24 cellular contexts compared by ENCODE assay signal in the genomic region with DNA sequence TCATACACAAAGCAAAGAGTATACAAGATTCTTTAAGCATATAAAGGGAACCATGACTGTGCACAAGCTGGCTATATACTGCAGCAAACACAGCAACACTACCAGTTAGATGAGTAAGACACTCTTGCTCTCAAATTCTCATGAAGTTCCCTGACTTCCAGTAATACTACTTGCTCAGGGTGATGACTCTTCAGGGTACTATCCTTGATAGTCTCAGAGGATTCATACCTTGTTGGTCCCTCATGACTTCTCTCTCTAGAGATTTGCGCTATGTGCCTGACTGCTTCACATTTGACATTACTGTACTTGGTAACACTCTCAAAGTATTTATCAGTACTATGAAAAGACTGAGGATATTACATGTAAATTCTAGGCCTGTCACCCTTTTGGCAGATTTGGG.
"Had no signal": no experiment of that assay in that cellular context is flagged by ENCODE, and none has a peak within 500 bp of the region (broad histone marks: within the 10 kb centered on the region; RNA-seq: fewer than 3 reads in every experiment).

No MANE protein-coding gene starts in this region.

- H3K4me3 ChIP-seq: ascending aorta, coronary artery, dorsolateral prefrontal cortex, gastrocnemius medialis, testis, transverse colon had no signal

- H3K36me3 Mint-ChIP-seq: activated CD8-positive, alpha-beta memory T cell treated with anti-CD3 and anti-CD28 coated beads, Interleukin-2, amount 10 ng/mL, durations not matched to agents 7 days and 5 days; activated naive CD4-positive, alpha-beta T cell treated with anti-CD3 and anti-CD28 coated beads, Interleukin-2, amount 50 U/mL, for 72 hours; brain had no signal

- H3K36me3 ChIP-seq: ascending aorta, gastrocnemius medialis, transverse colon had no signal

- H3K27me3 Mint-ChIP-seq: activated B cell treated with CpG ODN at 0.5 μM for 24 hours; activated CD8-positive, alpha-beta memory T cell treated with anti-CD3 and anti-CD28 coated beads, Interleukin-2, amount 10 ng/mL, durations not matched to agents 7 days and 5 days; brain; T-helper 17 cell had no signal

- H3K27ac Mint-ChIP-seq: activated B cell treated with CpG ODN at 0.5 μM for 24 hours; activated CD8-positive, alpha-beta memory T cell treated with anti-CD3 and anti-CD28 coated beads, Interleukin-2, amount 10 ng/mL, durations not matched to agents 7 days and 5 days; activated CD8-positive, alpha-beta T cell treated with anti-CD3 and anti-CD28 coated beads, Interleukin-2, amount 10 ng/mL, durations not matched to agents 7 days and 5 days; activated naive CD4-positive, alpha-beta T cell treated with anti-CD3 and anti-CD28 coated beads, Interleukin-2, amount 50 U/mL, for 72 hours; brain; nephron; T-helper 17 cell had no signal

- H3K27me3 ChIP-seq: ascending aorta, dorsolateral prefrontal cortex, gastrocnemius medialis, testis, transverse colon had no signal

- H3K9me3 Mint-ChIP-seq: activated B cell treated with CpG ODN at 0.5 μM for 24 hours; activated naive CD4-positive, alpha-beta T cell treated with anti-CD3 and anti-CD28 coated beads, Interleukin-2, amount 50 U/mL, for 72 hours; brain; nephron had no signal

- H3K4me3 Mint-ChIP-seq: activated B cell treated with CpG ODN at 0.5 μM for 24 hours; activated CD8-positive, alpha-beta memory T cell treated with anti-CD3 and anti-CD28 coated beads, Interleukin-2, amount 10 ng/mL, durations not matched to agents 7 days and 5 days; activated CD8-positive, alpha-beta T cell treated with anti-CD3 and anti-CD28 coated beads, Interleukin-2, amount 10 ng/mL, durations not matched to agents 7 days and 5 days; brain; nephron; T-helper 17 cell had no signal

- H3K9me3 ChIP-seq: ascending aorta, gastrocnemius medialis, testis, transverse colon had no signal

- H3K4me1 Mint-ChIP-seq: activated B cell treated with CpG ODN at 0.5 μM for 24 hours; activated CD8-positive, alpha-beta memory T cell treated with anti-CD3 and anti-CD28 coated beads, Interleukin-2, amount 10 ng/mL, durations not matched to agents 7 days and 5 days; brain; nephron; T-helper 17 cell had no signal

- ATAC-seq: activated CD8-positive, alpha-beta memory T cell treated with anti-CD3 and anti-CD28 coated beads, Interleukin-2, amount 10 ng/mL, durations not matched to agents 7 days and 5 days; activated CD8-positive, alpha-beta T cell treated with anti-CD3 and anti-CD28 coated beads, Interleukin-2, amount 10 ng/mL, durations not matched to agents 7 days and 5 days; activated naive CD4-positive, alpha-beta T cell treated with anti-CD3 and anti-CD28 coated beads, Interleukin-2, amount 50 U/mL, for 72 hours; gastrocnemius medialis; left cardiac atrium; right cardiac atrium; stimulated activated naive CD8-positive, alpha-beta T cell treated with anti-CD3 and anti-CD28 coated beads, Interleukin-15, Interleukin-2, amounts not matched to agents 100 U/mL and 50 U/mL, for 24 hours; T-helper 17 cell had no signal

- H3K4me1 ChIP-seq: ascending aorta, gastrocnemius medialis, testis, transverse colon had no signal

- DNase-seq: activated B cell treated with CpG ODN at 0.5 μM for 24 hours; activated CD8-positive, alpha-beta memory T cell treated with anti-CD3 and anti-CD28 coated beads, Interleukin-2, amount 10 ng/mL, durations not matched to agents 7 days and 5 days; activated CD8-positive, alpha-beta T cell treated with anti-CD3 and anti-CD28 coated beads, Interleukin-2, amount 10 ng/mL, durations not matched to agents 7 days and 5 days; activated naive CD4-positive, alpha-beta T cell; activated T-cell treated with anti-CD3 and anti-CD28 coated beads, Interleukin-2, amount 50 U/mL, for 48 hours; dorsolateral prefrontal cortex; effector memory CD4-positive, alpha-beta T cell; erythroblast; gastrocnemius medialis; hippocampal formation; left cardiac atrium; mammary epithelial cell; posterior cingulate gyrus; right cardiac atrium; stimulated activated CD4-positive, alpha-beta T cell treated with anti-CD3 and anti-CD28 coated beads, Interleukin-2, amount 100 ng/mL, for 48 hours; stimulated activated naive CD8-positive, alpha-beta T cell treated with anti-CD3 and anti-CD28 coated beads, Interleukin-15, Interleukin-2, amounts not matched to agents 100 U/mL and 50 U/mL, for 24 hours; T-helper 17 cell; testis; transverse colon had no signal

- H3K27ac ChIP-seq: ascending aorta, coronary artery, dorsolateral prefrontal cortex, gastrocnemius medialis, testis, transverse colon had no signal
